In genomic region chr15:63126726-63127125, GRCh38 we compare ENCODE assay signal across 23 cellular contexts.
"Had no signal": no experiment of that assay in that cellular context is flagged by ENCODE, and none has a peak within 500 bp of the region (broad histone marks: within the 10 kb centered on the region; RNA-seq: fewer than 3 reads in every experiment).

No MANE protein-coding gene starts in this region.

- H3K9me2 ChIP-seq: SK-N-SH had no signal

- DNase-seq: KBM-7, MV-4-11, NCI-H1048, NCI-H1105, NCI-H1417, NCI-H1436 treated with DMSO at 0.1 percent for 48 hours, NCI-H1694 treated with DMSO at 0.1 percent for 48 hours, NCI-H1930, NCI-H2081 treated with DMSO at 0.1 percent for 48 hours, NCI-H2171, NCI-H226, NCI-H446, NCI-H510A, NCI-H524 treated with DMSO at 0.1 percent for 48 hours, NCI-H69, NCI-H774, Right ventricle myocardium superior, RPMI8226, SIG-M5, SK-N-SH, SW 1271, T-cell had no signal

- H3K27ac ChIP-seq: SJSA1 had no signal

- H3K4me3 ChIP-seq: SJSA1 had no signal

- H3K9ac ChIP-seq: SK-N-SH had no signal

- ATAC-seq: T-cell had no signal

- H3K27me3 ChIP-seq: SJSA1 had no signal

- H3K9me3 ChIP-seq: SJSA1, SK-N-SH had no signal

- H3K4me2 ChIP-seq: SK-N-SH had no signal
